Comparison of ENCODE assay signal across 18 cellular contexts in genomic region chr6:164563866-164564265, GRCh38.
DNase-seq lines count a peak whose midpoint lies in the region; ATAC-seq lines count a peak whose summit lies in the region.
"Had no signal": no experiment of that assay in that cellular context is flagged by ENCODE, and none has a peak within 500 bp of the region (broad histone marks: within the 10 kb centered on the region; RNA-seq: fewer than 3 reads in every experiment).

No MANE protein-coding gene starts in this region.

- H3K9me3 ChIP-seq in neuronal stem cell (replicated peaks in 1 of 2; ENCODE audit: control insufficient read depth in 2 of 2, insufficient read depth in 1 of 2, low read depth in 1 of 2, low read length in 2 of 2), result peaks cover 13 to 47% of the 10 kb centered on the region in 2 donors

- H3K4me1 ChIP-seq in neuronal stem cell (ENCODE audit: control insufficient read depth in 2 of 2, insufficient read depth in 1 of 2, low read depth in 1 of 2, low read length in 2 of 2), result peaks cover 4 to 13% of the 10 kb centered on the region in 2 donors
- H3K4me1 ChIP-seq: BLaER1 treated with 17β-estradiol and CSF1 and Interleukin-3, amounts not matched to agents 10 nM and 100 nM had no signal

- H4K8ac ChIP-seq in neuronal stem cell (ENCODE audit: low read depth, low read length), result no peak overlapping the region

- no peaks in the 10 kb centered on the region for H3K79me1 ChIP-seq in neuronal stem cell (ENCODE audit: low read depth, low read length)

- no peak overlapping the region for H2BK12ac ChIP-seq in neuronal stem cell (ENCODE audit: low read length)

- no peaks in the 10 kb centered on the region for H3K27me3 ChIP-seq in neuronal stem cell (ENCODE audit: control insufficient read depth in 3 of 3, insufficient read depth in 3 of 3, low read depth in 1 of 3, low read length in 3 of 3)
- H3K27me3 ChIP-seq: BLaER1 treated with 17β-estradiol and CSF1 and Interleukin-3, amounts not matched to agents 10 nM and 100 nM had no signal

- H2BK5ac ChIP-seq in neuronal stem cell (ENCODE audit: low read length), result no peak overlapping the region

- H3K27ac Mint-ChIP-seq in stimulated activated naive B cell treated with anti-CD40 and anti-IgM and Interleukin-4, amounts not matched to agents 10 μg/mL and 1 μg/mL and 100 μg/mL, for 72 hours, result no peak overlapping the region
- H3K27ac Mint-ChIP-seq in activated T-helper 1 cell treated with anti-CD3 and anti-CD28 coated beads, Interleukin-12 subunit alpha, Interleukin-12 subunit beta, Interleukin-2, Interleukin-4 antibody, amounts not matched to agents 30 ng/mL and 10 ng/mL and 1 ng/mL, durations not matched to agents 14 hours and 24 hours and 36 hours, result no peak overlapping the region

- no peak overlapping the region for H3K4ac ChIP-seq in neuronal stem cell (ENCODE audit: low read length)

- H3K9ac ChIP-seq in neuronal stem cell (ENCODE audit: low read depth, low read length, poor library complexity), result no peak overlapping the region
- H3K9ac ChIP-seq: BLaER1 treated with 17β-estradiol and CSF1 and Interleukin-3, amounts not matched to agents 10 nM and 100 nM had no signal

- peaks cover 10 to 12% of the 10 kb centered on the region in 2 donors for H3K9me3 Mint-ChIP-seq in stimulated activated naive B cell treated with anti-CD40 and anti-IgM and Interleukin-4, amounts not matched to agents 10 μg/mL and 1 μg/mL and 100 μg/mL, for 72 hours
- H3K9me3 Mint-ChIP-seq in activated T-helper 1 cell treated with anti-CD3 and anti-CD28 coated beads, Interleukin-12 subunit alpha, Interleukin-12 subunit beta, Interleukin-2, Interleukin-4 antibody, amounts not matched to agents 30 ng/mL and 10 ng/mL and 1 ng/mL, durations not matched to agents 14 hours and 24 hours and 36 hours, result peaks cover 37% of the 10 kb centered on the region

- no peak overlapping the region for H3K23ac ChIP-seq in neuronal stem cell (ENCODE audit: low read depth, low read length, poor library complexity)

- no peak overlapping the region for H2BK15ac ChIP-seq in neuronal stem cell (ENCODE audit: low read length)

- no peak overlapping the region for H4K91ac ChIP-seq in neuronal stem cell (ENCODE audit: low read depth, low read length, poor library complexity)

- peak overlapping the region; percentile 78 for H3K27ac ChIP-seq in neuronal stem cell (replicated peaks; ENCODE audit: low read length)
- H3K27ac ChIP-seq: BLaER1 treated with 17β-estradiol and CSF1 and Interleukin-3, amounts not matched to agents 10 nM and 100 nM had no signal

- H3K4me3 Mint-ChIP-seq in stimulated activated naive B cell treated with anti-CD40 and anti-IgM and Interleukin-4, amounts not matched to agents 10 μg/mL and 1 μg/mL and 100 μg/mL, for 72 hours, result no peak overlapping the region
- H3K4me3 Mint-ChIP-seq in activated T-helper 1 cell treated with anti-CD3 and anti-CD28 coated beads, Interleukin-12 subunit alpha, Interleukin-12 subunit beta, Interleukin-2, Interleukin-4 antibody, amounts not matched to agents 30 ng/mL and 10 ng/mL and 1 ng/mL, durations not matched to agents 14 hours and 24 hours and 36 hours, result no peak overlapping the region
- H3K4me3 Mint-ChIP-seq: CD8-positive, alpha-beta memory T cell had no signal

- DNase-seq in astrocyte of the hippocampus (ENCODE audit: low read depth, low spot score), result peak; percentile 26
- peak in 31 of 42 donors; percentile 5 to 74 (median 32) for DNase-seq in head of caudate nucleus
- DNase-seq in neuronal stem cell (ENCODE audit: low spot score), result peak; percentile 88
- DNase-seq in superior temporal gyrus (ENCODE audit: extremely low spot score), result peak; percentile 61
- no peak for DNase-seq in stimulated activated naive B cell treated with anti-CD40 and anti-IgM and Interleukin-4, amounts not matched to agents 10 μg/mL and 1 μg/mL and 100 μg/mL, for 72 hours
- no peak for DNase-seq in activated T-helper 1 cell treated with anti-CD3 and anti-CD28 coated beads, Interleukin-12 subunit alpha, Interleukin-12 subunit beta, Interleukin-2, Interleukin-4 antibody, amounts not matched to agents 30 ng/mL and 10 ng/mL and 1 ng/mL, durations not matched to agents 14 hours and 24 hours and 36 hours (ENCODE audit: low spot score)
- DNase-seq in mesenteric fat pad (ENCODE audit: low spot score), result no peak
- DNase-seq: CD8-positive, alpha-beta memory T cell; GOT3; MM.1S; NCI-H1105; NCI-H2081 treated with DMSO at 0.1 percent for 48 hours; NCI-H510A; NCI-H774; OCI-M1; Right ventricle myocardium superior had no signal

- no peak overlapping the region for H3K14ac ChIP-seq in neuronal stem cell (ENCODE audit: low read length)

- no peak overlapping the region for H3K18ac ChIP-seq in neuronal stem cell (ENCODE audit: low read length)

- intact Hi-C loops in head of caudate nucleus (cut with DNase I), result no loop called here
- intact Hi-C loops in activated T-helper 1 cell treated with anti-CD3 and anti-CD28 coated beads, Interleukin-12 subunit alpha, Interleukin-12 subunit beta, Interleukin-2, Interleukin-4 antibody, amounts not matched to agents 30 ng/mL and 10 ng/mL and 1 ng/mL, durations not matched to agents 14 hours and 24 hours and 36 hours (cut with micrococcal nuclease), result no loop called here

- H3K36me3 Mint-ChIP-seq in stimulated activated naive B cell treated with anti-CD40 and anti-IgM and Interleukin-4, amounts not matched to agents 10 μg/mL and 1 μg/mL and 100 μg/mL, for 72 hours, result no peaks in the 10 kb centered on the region
- no peaks in the 10 kb centered on the region for H3K36me3 Mint-ChIP-seq in activated T-helper 1 cell treated with anti-CD3 and anti-CD28 coated beads, Interleukin-12 subunit alpha, Interleukin-12 subunit beta, Interleukin-2, Interleukin-4 antibody, amounts not matched to agents 30 ng/mL and 10 ng/mL and 1 ng/mL, durations not matched to agents 14 hours and 24 hours and 36 hours (ENCODE audit: low read depth)
- H3K36me3 Mint-ChIP-seq: CD8-positive, alpha-beta memory T cell had no signal

- H3K27me3 Mint-ChIP-seq in stimulated activated naive B cell treated with anti-CD40 and anti-IgM and Interleukin-4, amounts not matched to agents 10 μg/mL and 1 μg/mL and 100 μg/mL, for 72 hours, result no peaks in the 10 kb centered on the region
- H3K27me3 Mint-ChIP-seq in activated T-helper 1 cell treated with anti-CD3 and anti-CD28 coated beads, Interleukin-12 subunit alpha, Interleukin-12 subunit beta, Interleukin-2, Interleukin-4 antibody, amounts not matched to agents 30 ng/mL and 10 ng/mL and 1 ng/mL, durations not matched to agents 14 hours and 24 hours and 36 hours (ENCODE audit: insufficient read depth), result no peaks in the 10 kb centered on the region
- H3K27me3 Mint-ChIP-seq: CD8-positive, alpha-beta memory T cell had no signal

- H3K4me1 Mint-ChIP-seq in stimulated activated naive B cell treated with anti-CD40 and anti-IgM and Interleukin-4, amounts not matched to agents 10 μg/mL and 1 μg/mL and 100 μg/mL, for 72 hours, result no peaks in the 10 kb centered on the region
- H3K4me1 Mint-ChIP-seq in activated T-helper 1 cell treated with anti-CD3 and anti-CD28 coated beads, Interleukin-12 subunit alpha, Interleukin-12 subunit beta, Interleukin-2, Interleukin-4 antibody, amounts not matched to agents 30 ng/mL and 10 ng/mL and 1 ng/mL, durations not matched to agents 14 hours and 24 hours and 36 hours (ENCODE audit: low read depth), result no peaks in the 10 kb centered on the region
- H3K4me1 Mint-ChIP-seq: CD8-positive, alpha-beta memory T cell had no signal

- peak overlapping the region; percentile 2 for H2AFZ ChIP-seq in neuronal stem cell (ENCODE audit: low read length)

- ATAC-seq in stimulated activated naive B cell treated with anti-CD40 and anti-IgM and Interleukin-4, amounts not matched to agents 10 μg/mL and 1 μg/mL and 100 μg/mL, for 72 hours (replicated peaks), result no peak
- ATAC-seq: HCT116 had no signal

- H3K36me3 ChIP-seq in neuronal stem cell (replicated peaks in 1 of 2; ENCODE audit: control insufficient read depth in 2 of 2, insufficient read depth in 2 of 2, low read length in 2 of 2), result no peaks in the 10 kb centered on the region

- H3K4me3 ChIP-seq in neuronal stem cell (ENCODE audit: low read length in 2 of 2), result no peak overlapping the region
- H3K4me3 ChIP-seq: BLaER1 treated with 17β-estradiol and CSF1 and Interleukin-3, amounts not matched to agents 10 nM and 100 nM had no signal

- H2AK5ac ChIP-seq in neuronal stem cell (ENCODE audit: low read depth, low read length), result no peak overlapping the region

- H3K4me2 ChIP-seq in neuronal stem cell (ENCODE audit: insufficient read depth, low read length, poor library complexity, severe bottlenecking), result no peak overlapping the region
- H3K4me2 ChIP-seq: BLaER1 treated with 17β-estradiol and CSF1 and Interleukin-3, amounts not matched to agents 10 nM and 100 nM had no signal

- H2BK120ac ChIP-seq in neuronal stem cell (ENCODE audit: low read depth, low read length), result no peak overlapping the region

- WGBS in neuronal stem cell (ENCODE audit: extremely low coverage in 2 of 2, insufficient read length in 2 of 2, insufficient replicate concordance in 1 of 2), 2 donors, result no CpG with 5 or more reads among the region's 2 CpGs

Comparison
In these comparisons a context has a peak if more than half of its experiments do, and no peak if none do; other contexts are left out.
1. DNase-seq: peak in astrocyte of the hippocampus (single experiment), head of caudate nucleus (31 of 42), neuronal stem cell (single experiment) and superior temporal gyrus (single experiment); none in stimulated activated naive B cell treated with anti-CD40 and anti-IgM and Interleukin-4, amounts not matched to agents 10 μg/mL and 1 μg/mL and 100 μg/mL, for 72 hours (single experiment), activated T-helper 1 cell treated with anti-CD3 and anti-CD28 coated beads, Interleukin-12 subunit alpha, Interleukin-12 subunit beta, Interleukin-2, Interleukin-4 antibody, amounts not matched to agents 30 ng/mL and 10 ng/mL and 1 ng/mL, durations not matched to agents 14 hours and 24 hours and 36 hours (single experiment) and mesenteric fat pad (single experiment).